In the genomic region with DNA sequence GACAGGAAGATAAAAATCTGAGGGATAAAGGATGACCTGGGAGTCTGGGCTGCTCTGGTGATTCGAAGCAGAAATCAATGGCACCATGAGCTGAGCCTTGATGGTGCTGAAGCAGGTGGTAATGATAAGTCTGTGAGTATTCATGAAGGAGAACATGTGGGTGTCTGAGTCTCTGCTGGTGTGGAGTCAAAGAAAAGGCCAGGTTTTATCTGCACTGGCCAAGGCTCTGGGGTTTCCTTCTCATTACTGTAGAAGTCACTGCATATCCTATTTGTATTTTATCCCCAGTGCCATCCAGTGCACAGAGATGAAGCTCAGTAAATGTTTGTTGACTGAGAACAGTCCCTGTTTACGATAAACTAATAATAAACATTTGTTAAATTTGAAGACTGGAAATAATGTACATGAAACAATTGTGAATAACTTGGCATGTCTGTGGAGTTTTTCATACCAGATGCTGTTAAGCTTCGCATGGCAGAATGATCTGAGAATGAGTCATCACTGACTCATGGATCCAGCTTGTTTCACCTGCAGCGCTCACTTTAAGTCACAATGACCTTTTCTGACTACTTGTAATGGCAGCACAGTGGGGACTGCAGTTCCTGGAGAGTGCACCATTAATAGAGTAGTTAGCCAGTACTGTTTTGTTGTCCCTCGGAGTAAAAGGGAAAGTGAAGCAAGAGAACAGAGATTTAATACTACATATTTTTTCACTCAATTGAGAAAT, we compare ENCODE assay signal across 9 cellular contexts.
DNase-seq lines count a peak whose midpoint lies in the region; ATAC-seq lines count a peak whose summit lies in the region.
"Had no signal": no experiment of that assay in that cellular context is flagged by ENCODE, and none has a peak within 500 bp of the region (broad histone marks: within the 10 kb centered on the region; RNA-seq: fewer than 3 reads in every experiment).

No MANE protein-coding gene starts in this region.

- DNase-seq in DMS79 treated with DMSO at 0.1 percent for 48 hours (lab: John Stamatoyannopoulos, UW): peak; percentile 51
- DNase-seq in T-helper 2 cell treated with Interferon-gamma antibody and Interleukin-4, amounts not matched to agents 5 μg/mL and 100 μg/mL, for 36 hours (ENCODE audit: low spot score): peak; percentile 4
- peak; percentile 31 for DNase-seq in inferior parietal cortex (ENCODE audit: extremely low spot score)
- no peak for DNase-seq in stimulated activated naive CD4-positive, alpha-beta T cell (lab: John Stamatoyannopoulos, UW)
- no peak for DNase-seq in NCI-H1417 treated with DMSO at 0.1 percent for 48 hours (lab: John Stamatoyannopoulos, UW)
- no peak for DNase-seq in activated CD4-positive, alpha-beta T cell treated with anti-CD3 and anti-CD28 coated beads, Interleukin-2, amount 50 U/mL, for 1 hour

- no peaks in the 10 kb centered on the region for H3K9me3 Mint-ChIP-seq in T-helper 2 cell treated with Interferon-gamma antibody and Interleukin-4, amounts not matched to agents 5 μg/mL and 100 μg/mL, for 36 hours
- H3K9me3 Mint-ChIP-seq: nephron had no signal

- H3K27me3 Mint-ChIP-seq in T-helper 2 cell treated with Interferon-gamma antibody and Interleukin-4, amounts not matched to agents 5 μg/mL and 100 μg/mL, for 36 hours (ENCODE audit: low read depth): no peaks in the 10 kb centered on the region

- ATAC-seq in GM19397 (IDR thresholded peaks at IDR 0.05; ENCODE audit: unreplicated experiment) (peak; percentile 78), HG03280 (IDR thresholded peaks at IDR 0.05; ENCODE audit: unreplicated experiment) (peak; percentile 75)

- no peaks in the 10 kb centered on the region for H3K4me1 Mint-ChIP-seq in T-helper 2 cell treated with Interferon-gamma antibody and Interleukin-4, amounts not matched to agents 5 μg/mL and 100 μg/mL, for 36 hours (ENCODE audit: low read depth)

- no peak overlapping the region for H3K27ac Mint-ChIP-seq in T-helper 2 cell treated with Interferon-gamma antibody and Interleukin-4, amounts not matched to agents 5 μg/mL and 100 μg/mL, for 36 hours
- H3K27ac Mint-ChIP-seq: nephron had no signal

- no peaks in the 10 kb centered on the region for H3K36me3 Mint-ChIP-seq in T-helper 2 cell treated with Interferon-gamma antibody and Interleukin-4, amounts not matched to agents 5 μg/mL and 100 μg/mL, for 36 hours (ENCODE audit: low read depth)

- no peak overlapping the region for H3K4me3 Mint-ChIP-seq in T-helper 2 cell treated with Interferon-gamma antibody and Interleukin-4, amounts not matched to agents 5 μg/mL and 100 μg/mL, for 36 hours
- H3K4me3 Mint-ChIP-seq: nephron had no signal

Comparison
In these comparisons a context has a peak if more than half of its experiments do, and no peak if none do; other contexts are left out.
1. DNase-seq: peak in DMS79 treated with DMSO at 0.1 percent for 48 hours (single experiment), T-helper 2 cell treated with Interferon-gamma antibody and Interleukin-4, amounts not matched to agents 5 μg/mL and 100 μg/mL, for 36 hours (single experiment) and inferior parietal cortex (single experiment); none in stimulated activated naive CD4-positive, alpha-beta T cell (0 of 6), NCI-H1417 treated with DMSO at 0.1 percent for 48 hours (single experiment) and activated CD4-positive, alpha-beta T cell treated with anti-CD3 and anti-CD28 coated beads, Interleukin-2, amount 50 U/mL, for 1 hour (single experiment).